In the genomic region with DNA sequence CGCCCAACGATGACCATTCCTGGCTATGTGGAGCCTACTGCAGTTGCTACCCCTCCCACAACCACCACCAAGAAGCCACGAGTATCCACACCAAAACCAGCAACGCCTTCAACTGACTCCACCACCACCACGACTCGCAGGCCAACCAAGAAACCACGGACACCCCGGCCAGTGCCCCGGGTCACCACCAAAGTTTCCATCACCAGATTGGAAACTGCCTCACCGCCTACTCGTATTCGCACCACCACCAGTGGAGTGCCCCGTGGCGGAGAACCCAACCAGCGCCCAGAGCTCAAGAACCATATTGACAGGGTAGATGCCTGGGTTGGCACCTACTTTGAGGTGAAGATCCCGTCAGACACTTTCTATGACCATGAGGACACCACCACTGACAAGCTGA, we compare ENCODE assay signal across 19 cellular contexts. TPM values are rescaled to one million over a fixed set of nuclear protein-coding genes. Genes with fewer than 3 reads are reported as not detected.
DNase-seq lines count a peak whose midpoint lies in the region; ATAC-seq, FAIRE-seq and TF ChIP-seq lines count a peak whose summit lies in the region.
"Had no signal": no experiment of that assay in that cellular context is flagged by ENCODE, and none has a peak within 500 bp of the region (broad histone marks: within the 10 kb centered on the region; RNA-seq: fewer than 3 reads in every experiment).

No MANE protein-coding gene starts in this region.

- no peak overlapping the region for H3K4me3 Mint-ChIP-seq in Calu3 (ENCODE audit: low read depth, unreplicated experiment)
- H3K4me3 Mint-ChIP-seq in activated CD8-positive, alpha-beta T cell treated with anti-CD3 and anti-CD28 coated beads, Interleukin-2, amount 10 ng/mL, durations not matched to agents 7 days and 5 days = no peak overlapping the region
- no peak overlapping the region for H3K4me3 Mint-ChIP-seq in stimulated activated naive B cell treated with anti-CD40 and anti-IgM and Interleukin-4, amounts not matched to agents 10 μg/mL and 1 μg/mL and 100 μg/mL, for 72 hours
- H3K4me3 Mint-ChIP-seq: CD8-positive, alpha-beta memory T cell had no signal

- H3K79me2 ChIP-seq in HepG2 (ENCODE audit: insufficient read depth, low read length) = no peaks in the 10 kb centered on the region

- H3K36me3 Mint-ChIP-seq in Calu3 (ENCODE audit: insufficient read depth, unreplicated experiment) = peaks cover 28% of the 10 kb centered on the region
- H3K36me3 Mint-ChIP-seq in activated CD8-positive, alpha-beta T cell treated with anti-CD3 and anti-CD28 coated beads, Interleukin-2, amount 10 ng/mL, durations not matched to agents 7 days and 5 days (ENCODE audit: low read depth) = peaks cover 33% of the 10 kb centered on the region
- peaks cover 34 to 43% of the 10 kb centered on the region in 2 donors for H3K36me3 Mint-ChIP-seq in stimulated activated naive B cell treated with anti-CD40 and anti-IgM and Interleukin-4, amounts not matched to agents 10 μg/mL and 1 μg/mL and 100 μg/mL, for 72 hours

- H3K27ac Mint-ChIP-seq in Calu3 (ENCODE audit: unreplicated experiment) = no peak overlapping the region
- peak overlapping the region; percentile 25 for H3K27ac Mint-ChIP-seq in activated CD8-positive, alpha-beta T cell treated with anti-CD3 and anti-CD28 coated beads, Interleukin-2, amount 10 ng/mL, durations not matched to agents 7 days and 5 days
- peak overlapping the region; percentile 80 for H3K27ac Mint-ChIP-seq in stimulated activated naive B cell treated with anti-CD40 and anti-IgM and Interleukin-4, amounts not matched to agents 10 μg/mL and 1 μg/mL and 100 μg/mL, for 72 hours

- intact Hi-C loops in Calu3 (cut with micrococcal nuclease; ENCODE audit: unreplicated experiment) (no loop called here), HepG2 (cut with micrococcal nuclease; ENCODE audit: unreplicated experiment) (no loop called here)

- H3K9ac ChIP-seq in HepG2 (ENCODE audit: insufficient read depth, low read depth, low read length) = no peak overlapping the region

- no peak overlapping the region for H2AFZ ChIP-seq in HepG2 (ENCODE audit: low read length)

- no peak for TF ChIP-seq EP300 in HepG2 (IDR thresholded peaks at IDR 0.05; ENCODE audit: low read depth in 2 of 2, low read length in 2 of 2)
- no peak for TF ChIP-seq EP300 in HepG2 (CRISPR knock-in tag; IDR thresholded peaks at IDR 0.05; ENCODE audit: borderline replicate concordance)

- H3K4me1 Mint-ChIP-seq in Calu3 (ENCODE audit: low read depth, unreplicated experiment) = peaks cover 8% of the 10 kb centered on the region
- H3K4me1 Mint-ChIP-seq in activated CD8-positive, alpha-beta T cell treated with anti-CD3 and anti-CD28 coated beads, Interleukin-2, amount 10 ng/mL, durations not matched to agents 7 days and 5 days (ENCODE audit: low read depth) = peaks cover 11% of the 10 kb centered on the region
- H3K4me1 Mint-ChIP-seq in stimulated activated naive B cell treated with anti-CD40 and anti-IgM and Interleukin-4, amounts not matched to agents 10 μg/mL and 1 μg/mL and 100 μg/mL, for 72 hours = peaks cover 16 to 19% of the 10 kb centered on the region in 2 donors

- ATAC-seq in activated CD8-positive, alpha-beta T cell treated with anti-CD3 and anti-CD28 coated beads, Interleukin-2, amount 10 ng/mL, durations not matched to agents 7 days and 5 days = no peak
- no peak for ATAC-seq in HepG2
- ATAC-seq in stimulated activated naive B cell treated with anti-CD40 and anti-IgM and Interleukin-4, amounts not matched to agents 10 μg/mL and 1 μg/mL and 100 μg/mL, for 72 hours (replicated peaks) = no peak

- H3K27ac ChIP-seq in HepG2 (ENCODE audit: extremely low read length, insufficient read depth, low read length) = no peak overlapping the region

- in situ Hi-C loops in HepG2 (cut with HindIII; ENCODE audit: extremely low pct_ligation_motif_present, low pct_unique_long_range_greater_than_20kb) = no loop called here

- no peaks in the 10 kb centered on the region for H3K27me3 ChIP-seq in HepG2 (ENCODE audit: control insufficient read depth in 1 of 2, insufficient read depth in 2 of 2, low read length in 2 of 2)

- no peak for TF ChIP-seq POLR2A in HepG2 (IDR thresholded peaks at IDR 0.05; ENCODE audit: insufficient read depth in 1 of 2, low read depth in 2 of 2, low read length in 2 of 2)

- H3K27me3 Mint-ChIP-seq in Calu3 (ENCODE audit: unreplicated experiment) = no peaks in the 10 kb centered on the region
- H3K27me3 Mint-ChIP-seq in activated CD8-positive, alpha-beta T cell treated with anti-CD3 and anti-CD28 coated beads, Interleukin-2, amount 10 ng/mL, durations not matched to agents 7 days and 5 days (ENCODE audit: low read depth) = no peaks in the 10 kb centered on the region
- H3K27me3 Mint-ChIP-seq in stimulated activated naive B cell treated with anti-CD40 and anti-IgM and Interleukin-4, amounts not matched to agents 10 μg/mL and 1 μg/mL and 100 μg/mL, for 72 hours = no peaks in the 10 kb centered on the region

- BruUV-seq in Calu3 (replicated peaks; lab: Mats Ljungman, UMichigan) (TSS peak; percentile 34), HepG2 (replicated peaks; lab: Mats Ljungman, UMichigan) (no TSS peak)

- no peaks in the 10 kb centered on the region for H3K9me3 Mint-ChIP-seq in Calu3 (ENCODE audit: low read depth, unreplicated experiment)
- H3K9me3 Mint-ChIP-seq in activated CD8-positive, alpha-beta T cell treated with anti-CD3 and anti-CD28 coated beads, Interleukin-2, amount 10 ng/mL, durations not matched to agents 7 days and 5 days (ENCODE audit: insufficient read depth) = no peaks in the 10 kb centered on the region
- H3K9me3 Mint-ChIP-seq in stimulated activated naive B cell treated with anti-CD40 and anti-IgM and Interleukin-4, amounts not matched to agents 10 μg/mL and 1 μg/mL and 100 μg/mL, for 72 hours = no peaks in the 10 kb centered on the region
- H3K9me3 Mint-ChIP-seq: CD8-positive, alpha-beta memory T cell had no signal

- FAIRE-seq in HepG2 (lab: Jason Lieb, UNC) = no peak
- FAIRE-seq: D721Med, GM12891, GM19239, H1 had no signal

- no peak overlapping the region for H3K4me2 ChIP-seq in HepG2 (ENCODE audit: low read depth, low read length)

- no peak overlapping the region for H3K4me3 ChIP-seq in HepG2 (replicated peaks in 1 of 3; ENCODE audit: insufficient read depth in 1 of 3, low read depth in 2 of 3, low read length in 3 of 3)

- WGBS in HepG2 (ENCODE audit: low lambda C conversion rate) = 98% methylated on average over 16 of the region's 16 CpGs

- DNase-seq in Calu3 = no peak
- no peak for DNase-seq in activated CD8-positive, alpha-beta T cell treated with anti-CD3 and anti-CD28 coated beads, Interleukin-2, amount 10 ng/mL, durations not matched to agents 7 days and 5 days
- DNase-seq in HepG2 (ENCODE audit: low spot score) = no peak
- DNase-seq in stimulated activated naive B cell treated with anti-CD40 and anti-IgM and Interleukin-4, amounts not matched to agents 10 μg/mL and 1 μg/mL and 100 μg/mL, for 72 hours = no peak
- no peak for DNase-seq in amniotic stem cell (lab: John Stamatoyannopoulos, UW)
- DNase-seq in NAMALWA (ENCODE audit: low spot score) = no peak
- DNase-seq in GOT3 (lab: John Stamatoyannopoulos, UW) = no peak
- DNase-seq: ACHN; C1 segment of cervical spinal cord; CD8-positive, alpha-beta memory T cell; KBM-7; NCI-H1105 treated with DMSO at 0.1 percent for 48 hours; NCI-H1694; NCI-H510A; NCI-H82 had no signal

- TF ChIP-seq CTCF in Calu3 (IDR thresholded peaks at IDR 0.05; ENCODE audit: unreplicated experiment) (no peak), HepG2 (CRISPR knock-in tag; IDR thresholded peaks at IDR 0.05) (no peak)

- no peak for TF ChIP-seq RAD21 in HepG2 (CRISPR knock-in tag; IDR thresholded peaks at IDR 0.05)

- H3K4me1 ChIP-seq in HepG2 (ENCODE audit: insufficient read depth, low read length) = peaks cover 12% of the 10 kb centered on the region

- H4K20me1 ChIP-seq in HepG2 (ENCODE audit: insufficient read depth, low read length) = no peaks in the 10 kb centered on the region

- no peaks in the 10 kb centered on the region for H3K9me3 ChIP-seq in HepG2 (ENCODE audit: low read length)

- POLR2A ChIA-PET in activated CD8-positive, alpha-beta T cell treated with anti-CD3 and anti-CD28 coated beads, Interleukin-2, amount 10 ng/mL, durations not matched to agents 7 days and 5 days (lab: Charles Lee) = no interaction called here
- POLR2A ChIA-PET in HepG2 (lab: Yijun Ruan, JAX) = no interaction called here

- CTCF ChIA-PET in Calu3 (lab: Charles Lee) = no interaction called here
- CTCF ChIA-PET in activated CD8-positive, alpha-beta T cell treated with anti-CD3 and anti-CD28 coated beads, Interleukin-2, amount 10 ng/mL, durations not matched to agents 7 days and 5 days (lab: Charles Lee) = interaction anchor here (0.9 kb wide), 1 partner anchor 8 kb away, joined by 3 read pairs; no protein-coding TSS in a partner anchor
- CTCF ChIA-PET in HepG2 (lab: Yijun Ruan, JAX; ENCODE audit: low intra/inter-chr PET ratio, low total read pairs) = no interaction called here

- H3K36me3 ChIP-seq in HepG2 (replicated peaks in 1 of 2; ENCODE audit: control insufficient read depth in 1 of 2, insufficient read depth in 2 of 2, low read length in 2 of 2) = peaks cover 17 to 41% of the 10 kb centered on the region in 2 experiments; a peak in 4 of 5 replicates

RNA-seq across cellular contexts. Expression of a gene that starts 22.6 kb away (rescaled TPM):
- total RNA-seq in Calu3 (2022) = 0.71 and 0.92 TPM in 2 replicates
- total RNA-seq in activated CD8-positive, alpha-beta T cell treated with anti-CD3 and anti-CD28 coated beads, Interleukin-2, amount 10 ng/mL, durations not matched to agents 7 days and 5 days = under 1 TPM; 0.05 to 0.34 TPM
- total RNA-seq in HepG2 (2016; rRNA removed; fragmentation: Illumina TruSeq; extraction: Trizol) = 0.70 and 0.86 TPM in 2 replicates
- 0.26 and 0.30 TPM in 2 replicates for total RNA-seq in HepG2 (2016; cell fraction: cytosol; rRNA removed; fragmentation: Illumina TruSeq; extraction: Trizol; ENCODE audit: low read depth)
- total RNA-seq in HepG2 (2016; cell fraction: insoluble cytoplasmic fraction; rRNA removed; fragmentation: Illumina TruSeq; extraction: Trizol) = 0.67 and 0.71 TPM in 2 replicates
- 0.28 and 0.43 TPM in 2 replicates for total RNA-seq in HepG2 (2016; cell fraction: membrane; rRNA removed; fragmentation: Illumina TruSeq; extraction: Trizol)
- 1.3 and 2.1 TPM in 2 replicates for total RNA-seq in HepG2 (2016; cell fraction: nucleus; rRNA removed; fragmentation: Illumina TruSeq; extraction: Trizol)
- polyA plus RNA-seq in HepG2 (2011; rRNA removed) = 0.42 and 0.67 TPM in 2 replicates
- polyA plus RNA-seq in HepG2 (2011; cell fraction: cytosol; rRNA removed) = 0.23 and 0.25 TPM in 2 replicates
- polyA plus RNA-seq in HepG2 (2011; cell fraction: nucleus; rRNA removed) = 3.3 TPM in 2 replicates
- 0.98 and 1.0 TPM in 2 replicates for polyA plus RNA-seq in HepG2 (2012)
- 0.10 and 0.11 TPM in 2 replicates for polyA plus RNA-seq in HepG2 (2016; cell fraction: cytosol; fragmentation: Illumina TruSeq; extraction: Trizol; ENCODE audit: low read depth)
- polyA plus RNA-seq in HepG2 (2016; cell fraction: insoluble cytoplasmic fraction; fragmentation: Illumina TruSeq; extraction: Trizol; ENCODE audit: low read depth) = 0.40 and 0.68 TPM in 2 replicates
- polyA plus RNA-seq in HepG2 (2016; cell fraction: membrane; fragmentation: Illumina TruSeq; extraction: Trizol; ENCODE audit: low read depth) = 0.08 and 0.10 TPM in 2 replicates
- polyA plus RNA-seq in HepG2 (2016; cell fraction: nucleus; fragmentation: Illumina TruSeq; extraction: Trizol; ENCODE audit: insufficient read depth, low read depth) = 3.5 and 3.9 TPM in 2 replicates
- 0.09 and 1.8 TPM in 2 replicates for polyA minus RNA-seq in HepG2 (2011; rRNA and poly(A)+ RNA removed; ENCODE audit: low replicate concordance)
- 0.88 and 1.1 TPM in 2 replicates for polyA minus RNA-seq in HepG2 (2011; cell fraction: cytosol; rRNA and poly(A)+ RNA removed)
- polyA minus RNA-seq in HepG2 (2011; cell fraction: nucleus; rRNA and poly(A)+ RNA removed) = 1.8 and 2.2 TPM in 2 replicates
- polyA plus RNA-seq: CD8-positive, alpha-beta memory T cell had no signal
